ENCODE assay signal across 27 cellular contexts in the genomic region with DNA sequence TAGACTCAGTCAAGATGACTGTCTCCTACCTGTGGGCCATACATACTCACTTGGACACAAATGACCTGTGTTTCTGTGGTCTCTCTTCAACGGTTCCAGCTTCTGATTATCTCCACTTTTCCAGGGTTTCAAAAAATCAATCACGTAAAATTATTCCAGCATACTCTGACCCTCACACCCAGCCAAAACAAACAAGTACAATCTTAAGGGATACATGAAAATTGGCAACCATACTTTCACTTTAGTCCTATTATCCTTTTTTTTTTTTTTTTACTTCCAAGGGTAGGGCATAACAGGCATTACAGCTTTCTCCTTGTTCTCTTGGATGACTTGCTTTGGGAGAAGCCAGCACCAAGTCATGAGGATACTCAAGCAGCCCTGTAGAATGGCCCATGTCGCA.
"Had no signal": no experiment of that assay in that cellular context is flagged by ENCODE, and none has a peak within 500 bp of the region (broad histone marks: within the 10 kb centered on the region; RNA-seq: fewer than 3 reads in every experiment).

No MANE protein-coding gene starts in this region.

- H3K4me1 ChIP-seq: parathyroid adenoma, psoas muscle, right lobe of liver, sigmoid colon, spleen, upper lobe of left lung, vagina had no signal

- H3K36me3 ChIP-seq: neutrophil, right lobe of liver, sigmoid colon, spleen, stomach, thoracic aorta, thyroid gland, tibial nerve, upper lobe of left lung, vagina had no signal

- H3K79me2 ChIP-seq: parathyroid adenoma had no signal

- H3K9me3 ChIP-seq: neutrophil, psoas muscle, right lobe of liver, sigmoid colon, spleen, stomach, thoracic aorta, thyroid gland, tibial nerve, upper lobe of left lung, vagina had no signal

- H3K27ac ChIP-seq: neutrophil, parathyroid adenoma, psoas muscle, right lobe of liver, sigmoid colon, spleen, stomach, thoracic aorta, thyroid gland, tibial nerve, upper lobe of left lung, vagina had no signal

- ATAC-seq: naive thymus-derived CD8-positive, alpha-beta T cell; natural killer cell treated with Interleukin-12 subunit alpha and Interleukin-12 subunit beta and Interleukin-15 and Interleukin-18, amount 100 ng/mL, for 72 hours; psoas muscle; right cardiac atrium; right lobe of liver; stimulated activated effector memory CD8-positive, alpha-beta T cell treated with anti-CD3 and anti-CD28 coated beads, Interleukin-12 subunit alpha, Interleukin-12 subunit beta, amount 100 ng/mL, for 72 hours; stimulated activated naive B cell treated with anti-CD40 and anti-IgM and Interleukin-4, amounts not matched to agents 10 μg/mL and 1 μg/mL and 100 μg/mL, for 72 hours had no signal

- H2AFZ ChIP-seq: parathyroid adenoma had no signal

- H3K9ac ChIP-seq: parathyroid adenoma had no signal

- H3K4me3 ChIP-seq: psoas muscle, right lobe of liver, sigmoid colon, smooth muscle cell, spleen, stomach, thoracic aorta, thyroid gland, tibial nerve, upper lobe of left lung, vagina had no signal

- DNase-seq: naive thymus-derived CD8-positive, alpha-beta T cell; nephron progenitor cell; nucleus accumbens; posterior cingulate gyrus; psoas muscle; right cardiac atrium; right lobe of liver; sigmoid colon; spleen; stimulated activated CD4-positive, alpha-beta T cell treated with anti-CD3 and anti-CD28 coated beads, Interleukin-12 subunit alpha, Interleukin-12 subunit beta, amount 100 ng/mL, for 4 hours; stimulated activated CD4-positive, alpha-beta T cell treated with anti-CD3 and anti-CD28 coated beads, Interleukin-1b, Interleukin-23, amount 100 ng/mL, for 48 hours; stimulated activated CD4-positive, alpha-beta T cell treated with anti-CD3 and anti-CD28 coated beads, Interleukin-4, amount 100 ng/mL, for 1 hour; stimulated activated naive B cell treated with anti-CD40 and anti-IgM and Interleukin-4, amounts not matched to agents 10 μg/mL and 1 μg/mL and 100 μg/mL, for 72 hours; stimulated activated naive CD4-positive, alpha-beta T cell treated with Interleukin-2 at 50 U/mL for 16 hours; stomach; thyroid gland; trophoblast cell; upper lobe of left lung had no signal

- H3K27me3 ChIP-seq: neutrophil, right lobe of liver, sigmoid colon, spleen, stomach, thyroid gland, tibial nerve, upper lobe of left lung, vagina had no signal

- FAIRE-seq: urothelium cell line had no signal

- H3K4me2 ChIP-seq: smooth muscle cell had no signal
